In genomic region chr6:110549277-110549676, GRCh38 we compare ENCODE assay signal across 24 cellular contexts.
"Had no signal": no experiment of that assay in that cellular context is flagged by ENCODE, and none has a peak within 500 bp of the region (broad histone marks: within the 10 kb centered on the region; RNA-seq: fewer than 3 reads in every experiment).

No MANE protein-coding gene starts in this region.

- H3K27me3 ChIP-seq: body of pancreas, colonic mucosa, tibial nerve had no signal

- H3K27ac ChIP-seq: body of pancreas, colonic mucosa, tibial nerve, WERI-Rb-1 had no signal

- H3K4me3 Mint-ChIP-seq: activated CD4-positive, alpha-beta memory T cell treated with anti-CD3 and anti-CD28 coated beads for 36 hours; activated CD4-positive, alpha-beta T cell treated with anti-CD3 and anti-CD28 coated beads for 36 hours; activated naive CD8-positive, alpha-beta T cell treated with anti-CD3 and anti-CD28 coated beads, Interleukin-2, amount 10 ng/mL, durations not matched to agents 7 days and 5 days; activated T-helper 17 cell treated with anti-CD3 and anti-CD28 coated beads, Interleukin-2, amount 50 U/mL, for 72 hours; nephron progenitor cell; T-helper 1 cell treated with Interleukin-12 subunit alpha and Interleukin-12 subunit beta and Interleukin-4 antibody, amounts not matched to agents 30 μg/mL and 1 μg/mL, for 36 hours had no signal

- H3K36me3 ChIP-seq: colonic mucosa, tibial nerve, WERI-Rb-1 had no signal

- H3K27me3 Mint-ChIP-seq: progenitor cell of endocrine pancreas had no signal

- ATAC-seq: activated CD4-positive, alpha-beta T cell treated with anti-CD3 and anti-CD28 coated beads for 36 hours; activated T-helper 17 cell treated with anti-CD3 and anti-CD28 coated beads, Interleukin-2, amount 50 U/mL, for 72 hours; body of pancreas had no signal

- H3K4me1 ChIP-seq: body of pancreas, colonic mucosa had no signal

- H3K27ac Mint-ChIP-seq: activated CD4-positive, alpha-beta memory T cell treated with anti-CD3 and anti-CD28 coated beads for 36 hours; activated CD4-positive, alpha-beta T cell treated with anti-CD3 and anti-CD28 coated beads for 36 hours; activated naive CD8-positive, alpha-beta T cell treated with anti-CD3 and anti-CD28 coated beads, Interleukin-2, amount 10 ng/mL, durations not matched to agents 7 days and 5 days; activated T-helper 17 cell treated with anti-CD3 and anti-CD28 coated beads, Interleukin-2, amount 50 U/mL, for 72 hours; nephron progenitor cell; progenitor cell of endocrine pancreas; T-helper 1 cell treated with Interleukin-12 subunit alpha and Interleukin-12 subunit beta and Interleukin-4 antibody, amounts not matched to agents 30 μg/mL and 1 μg/mL, for 36 hours had no signal

- DNase-seq: activated CD4-positive, alpha-beta memory T cell treated with anti-CD3 and anti-CD28 coated beads for 36 hours; activated CD4-positive, alpha-beta T cell treated with anti-CD3 and anti-CD28 coated beads for 36 hours; activated naive CD4-positive, alpha-beta T cell; activated naive CD8-positive, alpha-beta T cell treated with anti-CD3 and anti-CD28 coated beads, Interleukin-2, amount 10 ng/mL, durations not matched to agents 7 days and 5 days; activated T-cell treated with anti-CD3 and anti-CD28 coated beads, Interleukin-2, amount 50 U/mL, for 1 hour; amygdala; body of pancreas; colonic mucosa; foreskin melanocyte; glutamatergic neuron; hypothalamus; islet precursor cell; nephron progenitor cell; nucleus accumbens; stimulated activated CD4-positive, alpha-beta T cell treated with anti-CD3 and anti-CD28 coated beads, Interleukin-12 subunit alpha, Interleukin-12 subunit beta, amount 100 ng/mL, for 4 hours; stimulated activated CD4-positive, alpha-beta T cell treated with anti-CD3 and anti-CD28 coated beads, Interleukin-1b, Interleukin-23, amount 100 ng/mL, for 48 hours; stimulated activated CD8-positive, alpha-beta memory T cell treated with anti-CD3 and anti-CD28 coated beads, Interleukin-4, amount 100 ng/mL, for 48 hours; stimulated activated naive CD4-positive, alpha-beta T cell; WERI-Rb-1 had no signal

- H3K9me3 ChIP-seq: body of pancreas, colonic mucosa had no signal

- H3K4me3 ChIP-seq: body of pancreas, colonic mucosa, lung, tibial nerve had no signal
